In the genomic region with DNA sequence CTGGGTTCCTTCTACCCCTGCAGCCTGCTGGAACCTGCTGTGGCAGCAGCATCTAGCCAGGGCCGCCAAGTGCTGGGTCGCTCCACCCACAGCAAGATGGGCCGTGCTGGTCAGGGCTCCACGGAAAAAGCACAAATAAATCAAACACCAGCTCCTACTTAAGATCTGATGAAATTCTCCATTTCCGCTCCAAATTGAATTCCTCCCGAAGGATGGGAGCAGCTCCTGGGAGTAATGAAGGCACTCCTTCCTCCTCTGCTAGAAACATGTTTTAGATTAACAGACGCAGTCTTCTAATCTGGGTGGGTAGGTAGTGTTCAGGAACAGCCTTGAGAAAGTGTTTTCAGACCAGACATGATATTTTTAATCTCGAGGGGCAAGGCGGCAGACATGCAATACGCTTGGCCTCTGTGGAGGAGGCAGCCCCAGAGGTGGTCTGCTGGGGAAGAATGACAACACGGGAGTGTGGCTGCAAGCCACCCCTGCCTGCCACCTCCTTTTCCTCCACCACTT, we compare ENCODE assay signal across 9 cellular contexts.
DNase-seq lines count a peak whose midpoint lies in the region; ATAC-seq and TF ChIP-seq lines count a peak whose summit lies in the region.
"Had no signal": no experiment of that assay in that cellular context is flagged by ENCODE, and none has a peak within 500 bp of the region (broad histone marks: within the 10 kb centered on the region; RNA-seq: fewer than 3 reads in every experiment).

No MANE protein-coding gene starts in this region.

- H3K4me3 Mint-ChIP-seq in type B pancreatic cell = peak overlapping the region; percentile 77
- H3K4me3 Mint-ChIP-seq: activated T-helper 1 cell treated with anti-CD3 and anti-CD28 coated beads, Interleukin-12 subunit alpha, Interleukin-12 subunit beta, Interleukin-2, Interleukin-4 antibody, amounts not matched to agents 30 ng/mL and 10 ng/mL and 1 ng/mL, durations not matched to agents 14 hours and 24 hours and 36 hours had no signal

- 0 out of 2 replicates have a peak, but pooled peaks cover 3% of the 10 kb centered on the region for H3K36me3 ChIP-seq in HUES64 (ENCODE audit: insufficient read depth, low read length)

- H3K27me3 ChIP-seq in HUES64 (ENCODE audit: insufficient read depth, low read length) = no peaks in the 10 kb centered on the region

- no peak overlapping the region for H3K4me3 ChIP-seq in HUES64 (ENCODE audit: low read length)

- H3K27me3 Mint-ChIP-seq in type B pancreatic cell = no peaks in the 10 kb centered on the region

- WGBS in HUES64 = 76% methylated on average over 10 of the region's 11 CpGs

- peaks cover 1% of the 10 kb centered on the region for H3K36me3 Mint-ChIP-seq in type B pancreatic cell

- peaks cover 34% of the 10 kb centered on the region for H3K4me1 ChIP-seq in HUES64 (ENCODE audit: insufficient read depth, low read length)

- no peaks in the 10 kb centered on the region for H3K9me3 ChIP-seq in HUES64 (ENCODE audit: insufficient read depth, low read depth, low read length)

- H3K27ac ChIP-seq in HUES64 (ENCODE audit: low read depth, low read length) = peak overlapping the region; percentile 52; the same call in 1 of the 2 replicates

- DNase-seq in dedifferentiated amniotic fluid mesenchymal stem cell (ENCODE audit: extremely low spot score) (peak; percentile 81), mesenteric fat pad (ENCODE audit: low spot score) (peak; percentile 79), type B pancreatic cell (ENCODE audit: extremely low spot score, unreplicated experiment) (no peak), left colon (no peak), NCI-H510A treated with DMSO at 0.1 percent for 48 hours (lab: John Stamatoyannopoulos, UW) (no peak)
- no peak for DNase-seq in NK-92 treated with Interleukin-12 subunit alpha and Interleukin-12 subunit beta, amount 100 ng/mL, for 24 hours (lab: John Stamatoyannopoulos, UW)

- intact Hi-C loops in left colon (cut with DNase I, micrococcal nuclease) = no loop called here

- TF ChIP-seq CTCF in type B pancreatic cell (conservative IDR thresholded peaks at IDR 0.05) = no peak

- H3K27ac Mint-ChIP-seq in type B pancreatic cell = peak overlapping the region; percentile 87
- H3K27ac Mint-ChIP-seq: activated T-helper 1 cell treated with anti-CD3 and anti-CD28 coated beads, Interleukin-12 subunit alpha, Interleukin-12 subunit beta, Interleukin-2, Interleukin-4 antibody, amounts not matched to agents 30 ng/mL and 10 ng/mL and 1 ng/mL, durations not matched to agents 14 hours and 24 hours and 36 hours had no signal

- H3K4me1 Mint-ChIP-seq in type B pancreatic cell (ENCODE audit: unreplicated experiment) = peaks cover 81% of the 10 kb centered on the region

- no peak for ATAC-seq in left colon
- no peak for ATAC-seq in GM21619 (IDR thresholded peaks at IDR 0.05; ENCODE audit: unreplicated experiment)

- H3K9me3 Mint-ChIP-seq in type B pancreatic cell = no peaks in the 10 kb centered on the region
- H3K9me3 Mint-ChIP-seq: activated T-helper 1 cell treated with anti-CD3 and anti-CD28 coated beads, Interleukin-12 subunit alpha, Interleukin-12 subunit beta, Interleukin-2, Interleukin-4 antibody, amounts not matched to agents 30 ng/mL and 10 ng/mL and 1 ng/mL, durations not matched to agents 14 hours and 24 hours and 36 hours had no signal

- no peak overlapping the region for H3K9ac ChIP-seq in HUES64 (ENCODE audit: low read depth, low read length)

Comparison
In these comparisons a context has a peak if more than half of its experiments do, and no peak if none do; other contexts are left out.
1. DNase-seq: peak in dedifferentiated amniotic fluid mesenchymal stem cell (single experiment) and mesenteric fat pad (single experiment); none in type B pancreatic cell (single experiment), left colon (0 of 2), NK-92 treated with Interleukin-12 subunit alpha and Interleukin-12 subunit beta, amount 100 ng/mL, for 24 hours (single experiment) and NCI-H510A treated with DMSO at 0.1 percent for 48 hours (single experiment).